In the genomic region with DNA sequence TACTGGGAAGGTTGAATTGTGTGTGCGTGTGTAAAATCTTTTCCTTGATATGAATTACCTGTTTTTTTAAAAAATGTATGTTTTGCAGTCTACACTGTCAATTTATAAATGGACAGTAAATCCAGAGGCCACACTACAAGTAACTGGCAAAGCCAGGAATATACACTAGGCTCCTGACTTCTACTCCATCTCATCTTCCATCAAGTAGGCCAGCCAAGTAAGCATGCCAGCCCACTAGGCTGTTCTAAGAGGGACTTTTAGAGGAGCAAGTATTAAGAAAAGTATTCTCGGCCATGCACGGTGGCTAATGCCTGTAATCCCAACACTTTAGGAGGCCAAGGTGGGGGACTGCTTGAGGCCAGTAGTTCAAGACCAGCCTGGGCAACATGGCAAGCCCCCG, we compare ENCODE assay signal across 7 cellular contexts.
"Had no signal": no experiment of that assay in that cellular context is flagged by ENCODE, and none has a peak within 500 bp of the region (broad histone marks: within the 10 kb centered on the region; RNA-seq: fewer than 3 reads in every experiment).

No MANE protein-coding gene starts in this region.

- DNase-seq: GDM1, GF-D8 had no signal

- ATAC-seq: GM12878 had no signal

- H3K4me3 ChIP-seq: GM12878 had no signal

- FAIRE-seq: GM12878, GM12891, GM12892, GM18507, GM19239 had no signal
